Comparison of ENCODE assay signal across 19 cellular contexts in genomic region chr6:148842631-148843030, GRCh38.
DNase-seq lines count a peak whose midpoint lies in the region; TF ChIP-seq lines count a peak whose summit lies in the region.
"Had no signal": no experiment of that assay in that cellular context is flagged by ENCODE, and none has a peak within 500 bp of the region (broad histone marks: within the 10 kb centered on the region; RNA-seq: fewer than 3 reads in every experiment).

No MANE protein-coding gene starts in this region.

- no peak for TF ChIP-seq CTCF in AG10803 (conservative IDR thresholded peaks at IDR 0.05; ENCODE audit: low read length)
- no peak for TF ChIP-seq CTCF in osteoblast (IDR thresholded peaks at IDR 0.05; ENCODE audit: extremely low read depth, low read depth, low read length)
- no peak for TF ChIP-seq CTCF in CD14-positive monocyte (IDR thresholded peaks at IDR 0.05)

- H3K36me3 ChIP-seq in osteoblast (ENCODE audit: insufficient read depth, low read length): no peaks in the 10 kb centered on the region

- no peak overlapping the region for H3K4me3 Mint-ChIP-seq in CD14-positive monocyte
- H3K4me3 Mint-ChIP-seq: CD4-positive, alpha-beta memory T cell; GM23338 had no signal

- no peaks in the 10 kb centered on the region for H3K9me3 Mint-ChIP-seq in CD14-positive monocyte
- H3K9me3 Mint-ChIP-seq: CD4-positive, alpha-beta memory T cell; GM23338 had no signal

- no peak overlapping the region for H3K27ac Mint-ChIP-seq in CD14-positive monocyte
- H3K27ac Mint-ChIP-seq: GM23338 had no signal

- intact Hi-C loops in CD14-positive monocyte (cut with micrococcal nuclease): no loop called here

- H3K27ac ChIP-seq in osteoblast (ENCODE audit: low read depth, low read length): no peak overlapping the region

- H4K20me1 ChIP-seq in osteoblast (ENCODE audit: insufficient read depth, low read length): peaks cover 14% of the 10 kb centered on the region

- no peak overlapping the region for H3K4me3 ChIP-seq in AG10803 (ENCODE audit: low read length)
- no peak overlapping the region for H3K4me3 ChIP-seq in osteoblast (ENCODE audit: insufficient read depth, low read length)
- H3K4me3 ChIP-seq: GM23338 had no signal

- no peaks in the 10 kb centered on the region for H3K36me3 Mint-ChIP-seq in CD14-positive monocyte
- H3K36me3 Mint-ChIP-seq: CD4-positive, alpha-beta memory T cell had no signal

- no peaks in the 10 kb centered on the region for H3K9me3 ChIP-seq in osteoblast (ENCODE audit: low read depth, low read length)
- H3K9me3 ChIP-seq: SK-N-SH had no signal

- H2AFZ ChIP-seq in osteoblast (ENCODE audit: low read length): peak overlapping the region; percentile 10
- H2AFZ ChIP-seq: GM23338 had no signal

- H3K27me3 ChIP-seq in osteoblast (ENCODE audit: insufficient read depth, low read length): no peaks in the 10 kb centered on the region

- H3K4me1 ChIP-seq in osteoblast (ENCODE audit: insufficient read depth, low read length): peaks cover 6% of the 10 kb centered on the region

- DNase-seq in AG10803 (ENCODE audit: low read depth) (peak; percentile 45), NOMO-1 treated with DMSO at 0.1 percent for 48 hours (lab: John Stamatoyannopoulos, UW; ENCODE audit: unreplicated experiment) (peak; percentile 83), fibroblast of gingiva (ENCODE audit: low read depth) (peak; percentile 30), osteoblast (ENCODE audit: insufficient read length, low spot score, missing footprints) (no peak), SKM-1 treated with dmso at 0.1 percent for 144 hours (lab: John Stamatoyannopoulos, UW; ENCODE audit: unreplicated experiment) (no peak), CD14-positive monocyte (ENCODE audit: low spot score) (no peak), KG1 (lab: John Stamatoyannopoulos, UW) (no peak)
- DNase-seq: CD4-positive, alpha-beta memory T cell; DMS153; GDM1; NCI-H1417; NCI-H187; NCI-H2107; NCI-H2227 treated with DMSO at 0.1 percent for 48 hours; NCI-H510A treated with DMSO at 0.1 percent for 48 hours; OCI-M1; Right ventricle myocardium superior; SK-N-SH had no signal

- H3K4me1 Mint-ChIP-seq in CD14-positive monocyte: no peaks in the 10 kb centered on the region

- no peak overlapping the region for H3K4me2 ChIP-seq in osteoblast (ENCODE audit: insufficient read depth, low read length)
- H3K4me2 ChIP-seq: GM23338, SK-N-SH had no signal

- peaks cover 5% of the 10 kb centered on the region for H3K79me2 ChIP-seq in osteoblast (ENCODE audit: insufficient read depth, low read length)

- H3K27me3 Mint-ChIP-seq in CD14-positive monocyte (ENCODE audit: low read depth in 3 of 3): no peaks in the 10 kb centered on the region
- H3K27me3 Mint-ChIP-seq: CD4-positive, alpha-beta memory T cell had no signal

Comparison
In these comparisons a context has a peak if more than half of its experiments do, and no peak if none do; other contexts are left out.
1. DNase-seq: peak in AG10803 (single experiment), NOMO-1 treated with DMSO at 0.1 percent for 48 hours (single experiment) and fibroblast of gingiva (single experiment); none in osteoblast (single experiment), SKM-1 treated with dmso at 0.1 percent for 144 hours (single experiment), CD14-positive monocyte (single experiment) and KG1 (single experiment).